1 cellular context compared by ENCODE assay signal in genomic region chr14:31964979-31965734, GRCh38.
TF ChIP-seq lines count a peak whose summit lies in the region.

No MANE protein-coding gene starts in this region.

TF ChIP-seq in A549, 52 proteins besides CTCF, POLR2A, EP300 and RAD21 (continued from another document):
- TF ChIP-seq REST (IDR thresholded peaks at IDR 0.05) (no peak), TFCP2L1 (CRISPR knock-in tag; IDR thresholded peaks at IDR 0.05) (no peak), E2F6 (IDR thresholded peaks at IDR 0.05; ENCODE audit: borderline replicate concordance, low read depth) (no peak), FOXS1 (CRISPR knock-in tag; IDR thresholded peaks at IDR 0.05) (no peak)
TF ChIP-seq in A549: peak in this region for 0.
